In genomic region chr4:24516926-24517325, GRCh38 we compare ENCODE assay signal across 23 cellular contexts.
"Had no signal": no experiment of that assay in that cellular context is flagged by ENCODE, and none has a peak within 500 bp of the region (broad histone marks: within the 10 kb centered on the region; RNA-seq: fewer than 3 reads in every experiment).

No MANE protein-coding gene starts in this region.

- H3K27me3 ChIP-seq: gastroesophageal sphincter, hepatocyte, neutrophil, right lobe of liver, stomach, tibial artery had no signal

- H3K4me1 ChIP-seq: right lobe of liver had no signal

- H3K4me3 ChIP-seq: gastroesophageal sphincter, hepatocyte, left ventricle myocardium inferior, lung, right lobe of liver, stomach, tibial artery had no signal

- H3K9me3 Mint-ChIP-seq: effector memory CD8-positive, alpha-beta T cell; nephron had no signal

- H3K4me3 Mint-ChIP-seq: effector memory CD8-positive, alpha-beta T cell; nephron had no signal

- H3K9me3 ChIP-seq: gastroesophageal sphincter, left ventricle myocardium inferior, neutrophil, right lobe of liver, stomach, tibial artery had no signal

- H3K36me3 ChIP-seq: right lobe of liver had no signal

- H3K27me3 Mint-ChIP-seq: effector memory CD8-positive, alpha-beta T cell; progenitor cell of endocrine pancreas had no signal

- ATAC-seq: effector memory CD8-positive, alpha-beta T cell; gastroesophageal sphincter; right lobe of liver had no signal

- H3K4me1 Mint-ChIP-seq: nephron had no signal

- DNase-seq: activated CD4-positive, CD25-positive, alpha-beta regulatory T cell treated with anti-CD3 and anti-CD28 coated beads, Interleukin-2, amount 50 U/mL, for 72 hours; activated CD8-positive, alpha-beta memory T cell treated with anti-CD3 and anti-CD28 coated beads, Interleukin-2, amount 50 U/mL, for 4 hours; activated gamma-delta T cell; activated T-cell treated with anti-CD3 and anti-CD28 coated beads, Interleukin-2, amount 50 U/mL, for 48 hours; amygdala; caudate nucleus; cortex of kidney; effector memory CD8-positive, alpha-beta T cell; islet precursor cell; left ventricle myocardium inferior; right lobe of liver; stimulated activated CD4-positive, alpha-beta T cell treated with anti-CD3 and anti-CD28 coated beads, Interleukin-2, amount 100 ng/mL, for 48 hours; stomach; T-helper 1 cell; T1000; tibial artery; WERI-Rb-1 had no signal

- H3K27ac ChIP-seq: hepatocyte, left ventricle myocardium inferior, neutrophil, right lobe of liver, stomach, tibial artery, WERI-Rb-1 had no signal
